ENCODE assay signal across 1 cellular context in the genomic region with DNA sequence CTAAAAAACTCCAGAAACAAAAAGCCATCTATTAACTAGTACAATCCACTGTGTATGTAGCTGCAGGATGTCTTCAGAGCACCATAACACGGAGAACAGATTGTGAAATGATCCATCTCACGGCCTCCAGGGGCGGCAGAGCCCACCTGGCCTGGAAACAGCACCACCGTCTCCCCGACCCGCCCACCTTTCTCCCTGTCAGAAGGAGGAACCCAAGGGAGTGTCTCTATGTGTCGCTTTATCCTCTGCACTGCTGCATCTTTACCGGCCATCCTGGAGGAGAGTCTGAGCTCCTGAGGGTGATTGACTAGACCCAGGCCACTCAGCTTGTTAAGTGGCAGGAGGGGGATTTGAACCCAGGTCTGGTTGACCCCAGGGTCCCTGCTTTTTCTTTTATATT.
A peak's percentile ranks its signal among the peaks of the same experiment; 100 is the strongest.
TF ChIP-seq lines count a peak whose summit lies in the region.

No MANE protein-coding gene starts in this region.

TF ChIP-seq in K562, 482 proteins besides CTCF, POLR2A, EP300 and RAD21:
- TF ChIP-seq PHB2 (IDR thresholded peaks at IDR 0.05; ENCODE audit: low read depth): no peak
- peak; percentile 13; the same call in 1 of the 2 replicates for TF ChIP-seq ZBTB7A (IDR thresholded peaks at IDR 0.05; ENCODE audit: borderline replicate concordance, control insufficient read depth, low read depth, low read length)
TF ChIP-seq in K562: peak in this region for 1.
